10 cellular contexts compared by ENCODE assay signal in the genomic region with DNA sequence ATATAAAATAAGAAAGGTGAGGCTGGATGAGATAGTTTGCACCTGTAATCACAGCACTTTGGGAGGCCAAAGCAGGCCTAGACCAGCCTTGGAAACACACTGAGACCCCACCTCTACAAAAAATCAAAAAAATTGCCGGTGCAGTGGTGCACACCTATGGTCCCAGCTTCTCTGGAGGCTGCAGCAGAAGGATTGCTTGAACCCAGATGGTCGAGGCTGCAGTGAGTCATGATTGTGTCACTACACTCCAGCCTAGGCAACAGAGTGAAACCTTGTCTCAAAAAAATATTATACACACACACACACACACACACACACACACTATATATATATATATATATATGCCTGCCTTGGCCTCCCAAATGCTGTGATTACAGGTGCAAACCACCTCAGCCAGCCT. TPM values are rescaled to one million over a fixed set of nuclear protein-coding genes. Genes with fewer than 3 reads are reported as not detected.
DNase-seq lines count a peak whose midpoint lies in the region; ATAC-seq and TF ChIP-seq lines count a peak whose summit lies in the region.
"Had no signal": no experiment of that assay in that cellular context is flagged by ENCODE, and none has a peak within 500 bp of the region (broad histone marks: within the 10 kb centered on the region; RNA-seq: fewer than 3 reads in every experiment).

No MANE protein-coding gene starts in this region.

- CTCF ChIA-PET in T-cell (lab: Charles Lee), result no interaction called here

- peaks cover 11% of the 10 kb centered on the region for H3K4me1 ChIP-seq in upper lobe of right lung

- H3K4me1 Mint-ChIP-seq in activated T-cell treated with anti-CD3 and anti-CD28 coated beads, Interleukin-2, amount 50 U/mL, for 72 hours (ENCODE audit: low read depth), result peaks cover 23% of the 10 kb centered on the region
- H3K4me1 Mint-ChIP-seq in activated T-cell treated with anti-CD3 and anti-CD28 coated beads, Interleukin-2, amount 50 U/mL, for 24 hours (ENCODE audit: low read depth), result peaks cover 36% of the 10 kb centered on the region
- H3K4me1 Mint-ChIP-seq in T-cell, result peaks cover 32 to 41% (median 33%) of the 10 kb centered on the region in 3 donors

- no peak overlapping the region for H3K4me3 Mint-ChIP-seq in activated T-cell treated with anti-CD3 and anti-CD28 coated beads, Interleukin-2, amount 50 U/mL, for 72 hours
- H3K4me3 Mint-ChIP-seq in activated T-cell treated with anti-CD3 and anti-CD28 coated beads, Interleukin-2, amount 50 U/mL, for 24 hours, result no peak overlapping the region
- peak overlapping the region in 2 of 3 donors; percentile 41 to 83 for H3K4me3 Mint-ChIP-seq in T-cell

- intact Hi-C loops in upper lobe of right lung (cut with DNase I), result no loop called here

- ATAC-seq in activated T-cell treated with anti-CD3 and anti-CD28 coated beads, Interleukin-2, amount 50 U/mL, for 72 hours (replicated peaks in 1 of 2), result peak; percentile 18 to 44
- ATAC-seq in T-cell (replicated peaks in 1 of 4) (no peak), upper lobe of right lung (no peak)

- H3K36me3 ChIP-seq in upper lobe of right lung, result no peaks in the 10 kb centered on the region

- H3K4me3 ChIP-seq in fibroblast of villous mesenchyme (ENCODE audit: low read depth, low read length) (no peak overlapping the region), upper lobe of right lung (no peak overlapping the region)

- H3K27ac ChIP-seq in substantia nigra (ENCODE audit: low read depth, low read length, poor library complexity, severe bottlenecking), result peak overlapping the region; percentile 86
- no peak overlapping the region for H3K27ac ChIP-seq in upper lobe of right lung

- POLR2A ChIA-PET in T-cell (lab: Charles Lee), result interaction anchor here in 1 of 2 donors (0.6 to 0.7 kb wide), 2 partner anchors 239 to 1523 kb away, joined by 4 to 5 read pairs; no protein-coding TSS in a partner anchor

- DNase-seq in activated T-cell treated with anti-CD3 and anti-CD28 coated beads, Interleukin-2, amount 50 U/mL, for 72 hours, result peak; percentile 15
- DNase-seq in activated T-cell treated with anti-CD3 and anti-CD28 coated beads, Interleukin-2, amount 50 U/mL, for 24 hours, result no peak
- no peak for DNase-seq in T-cell
- DNase-seq in fibroblast of villous mesenchyme (ENCODE audit: low read depth), result peak; percentile 22
- peak in 3 of 49 donors; percentile 5 to 29 (median 10) for DNase-seq in substantia nigra (lab: John Stamatoyannopoulos, UW)
- DNase-seq in upper lobe of right lung, result no peak
- no peak for DNase-seq in GM19238 (ENCODE audit: insufficient read length, low spot score)
- DNase-seq in HuH-7 (ENCODE audit: low spot score), result no peak
- DNase-seq: NCI-H1092 treated with DMSO at 0.1 percent for 48 hours had no signal

- peaks cover 6 to 13% of the 10 kb centered on the region in 2 donors for H3K36me3 Mint-ChIP-seq in activated T-cell treated with anti-CD3 and anti-CD28 coated beads, Interleukin-2, amount 50 U/mL, for 72 hours (ENCODE audit: insufficient read depth in 2 of 2)
- H3K36me3 Mint-ChIP-seq in activated T-cell treated with anti-CD3 and anti-CD28 coated beads, Interleukin-2, amount 50 U/mL, for 24 hours (ENCODE audit: low read depth), result peaks cover 29% of the 10 kb centered on the region
- H3K36me3 Mint-ChIP-seq in T-cell, result peaks cover 19% of the 10 kb centered on the region

- no peaks in the 10 kb centered on the region for H3K27me3 ChIP-seq in upper lobe of right lung

- TF ChIP-seq CTCF in fibroblast of villous mesenchyme (IDR thresholded peaks at IDR 0.05; ENCODE audit: insufficient read depth, low read depth, low read length) (no peak), upper lobe of right lung (IDR thresholded peaks at IDR 0.05) (no peak)

- no peaks in the 10 kb centered on the region for H3K9me3 ChIP-seq in upper lobe of right lung

- H3K9me3 Mint-ChIP-seq in activated T-cell treated with anti-CD3 and anti-CD28 coated beads, Interleukin-2, amount 50 U/mL, for 72 hours, result no peaks in the 10 kb centered on the region
- no peaks in the 10 kb centered on the region for H3K9me3 Mint-ChIP-seq in activated T-cell treated with anti-CD3 and anti-CD28 coated beads, Interleukin-2, amount 50 U/mL, for 24 hours
- no peaks in the 10 kb centered on the region for H3K9me3 Mint-ChIP-seq in T-cell
- H3K9me3 Mint-ChIP-seq: neural crest cell had no signal

- no peaks in the 10 kb centered on the region for H3K27me3 Mint-ChIP-seq in activated T-cell treated with anti-CD3 and anti-CD28 coated beads, Interleukin-2, amount 50 U/mL, for 72 hours (ENCODE audit: low read depth)
- H3K27me3 Mint-ChIP-seq in activated T-cell treated with anti-CD3 and anti-CD28 coated beads, Interleukin-2, amount 50 U/mL, for 24 hours, result no peaks in the 10 kb centered on the region
- no peaks in the 10 kb centered on the region for H3K27me3 Mint-ChIP-seq in T-cell

- H3K27ac Mint-ChIP-seq in activated T-cell treated with anti-CD3 and anti-CD28 coated beads, Interleukin-2, amount 50 U/mL, for 72 hours, result no peak overlapping the region
- no peak overlapping the region for H3K27ac Mint-ChIP-seq in activated T-cell treated with anti-CD3 and anti-CD28 coated beads, Interleukin-2, amount 50 U/mL, for 24 hours
- no peak overlapping the region for H3K27ac Mint-ChIP-seq in T-cell

RNA-seq across cellular contexts. Expression of gene SLC35D2, which starts 1.3 kb away (rescaled TPM):
- total RNA-seq in activated T-cell treated with anti-CD3 and anti-CD28 coated beads, Interleukin-2, amount 50 U/mL, for 72 hours, result 10 to 100 TPM in 1 of 2 donors, 1 to 10 TPM in 1; 5.4 to 14.0 TPM
- total RNA-seq in T-cell (10 to 100 TPM; 16.2 to 31.4 (median 21.8) TPM), fibroblast of villous mesenchyme (14.8 and 19.0 TPM in 2 replicates), upper lobe of right lung (30.3 TPM)

RNA-seq across cellular contexts. Expression of gene ZNF367, which starts 36.0 kb away (rescaled TPM):
- 10 to 100 TPM; 22.6 to 24.7 TPM for total RNA-seq in activated T-cell treated with anti-CD3 and anti-CD28 coated beads, Interleukin-2, amount 50 U/mL, for 72 hours
- total RNA-seq in T-cell (1 to 10 TPM; 3.7 to 6.2 (median 5.8) TPM), fibroblast of villous mesenchyme (4.8 and 5.6 TPM in 2 replicates), upper lobe of right lung (0.67 TPM)

Comparison
In these comparisons a context has a peak if more than half of its experiments do, and no peak if none do; other contexts are left out.
1. DNase-seq: peak in activated T-cell treated with anti-CD3 and anti-CD28 coated beads, Interleukin-2, amount 50 U/mL, for 72 hours (2 of 2) and fibroblast of villous mesenchyme (single experiment); none in activated T-cell treated with anti-CD3 and anti-CD28 coated beads, Interleukin-2, amount 50 U/mL, for 24 hours (single experiment), T-cell (0 of 34), upper lobe of right lung (single experiment), GM19238 (single experiment) and HuH-7 (single experiment).
2. ATAC-seq: peak in activated T-cell treated with anti-CD3 and anti-CD28 coated beads, Interleukin-2, amount 50 U/mL, for 72 hours (2 of 2); none in T-cell (0 of 4) and upper lobe of right lung (single experiment).
3. H3K4me3 Mint-ChIP-seq: peak in T-cell (2 of 3); none in activated T-cell treated with anti-CD3 and anti-CD28 coated beads, Interleukin-2, amount 50 U/mL, for 72 hours (0 of 2) and activated T-cell treated with anti-CD3 and anti-CD28 coated beads, Interleukin-2, amount 50 U/mL, for 24 hours (single experiment).